15 cellular contexts compared by ENCODE assay signal in genomic region chr3:46168583-46168982, GRCh38.
"Had no signal": no experiment of that assay in that cellular context is flagged by ENCODE, and none has a peak within 500 bp of the region (broad histone marks: within the 10 kb centered on the region; RNA-seq: fewer than 3 reads in every experiment).

No MANE protein-coding gene starts in this region.

- H3K9me3 ChIP-seq: mucosa of descending colon, pancreas, thyroid gland had no signal

- H3K4me1 ChIP-seq: pancreas had no signal

- H3K27me3 ChIP-seq: pancreas, thyroid gland had no signal

- DNase-seq: activated CD4-positive, alpha-beta T cell treated with anti-CD3 and anti-CD28 coated beads, Interleukin-2, amount 50 U/mL, for 48 hours; activated naive CD4-positive, alpha-beta T cell treated with Interleukin-2 at 50 U/mL for 16 hours; aorta; foreskin melanocyte; head of caudate nucleus; mucosa of descending colon; naive thymus-derived CD8-positive, alpha-beta T cell; pancreas; stimulated activated CD4-positive, alpha-beta T cell treated with anti-CD3 and anti-CD28 coated beads, Interleukin-2, amount 100 ng/mL, for 48 hours; thyroid gland; WERI-Rb-1 had no signal

- H3K36me3 ChIP-seq: pancreas, thyroid gland, WERI-Rb-1 had no signal

- H3K4me3 ChIP-seq: mucosa of descending colon, pancreas, thyroid gland had no signal

- H3K27ac ChIP-seq: pancreas, thyroid gland, WERI-Rb-1 had no signal

- ATAC-seq: activated T-helper 17 cell treated with anti-CD3 and anti-CD28 coated beads, Interleukin-2, amount 50 U/mL, for 72 hours; esophagus mucosa; left lobe of liver; mucosa of descending colon; naive thymus-derived CD8-positive, alpha-beta T cell; pancreas; stimulated activated memory B cell treated with anti-CD40 and anti-IgM and Interleukin-4, amounts not matched to agents 10 μg/mL and 1 μg/mL and 100 μg/mL, for 72 hours had no signal
